8 cellular contexts compared by ENCODE assay signal in genomic region chr16:30090607-30091332, GRCh38. TPM values are rescaled to one million over a fixed set of nuclear protein-coding genes. Genes with fewer than 3 reads are reported as not detected.
A peak's percentile ranks its signal among the peaks of the same experiment; 100 is the strongest.
DNase-seq lines count a peak whose midpoint lies in the region; TF ChIP-seq lines count a peak whose summit lies in the region.

No MANE protein-coding gene starts in this region.

- peaks cover 7% of the 10 kb centered on the region; the same call in 1 of the 2 replicates for H3F3A ChIP-seq in Loucy (ENCODE audit: low read depth)

- peaks cover 27% of the 10 kb centered on the region for H3K36me3 ChIP-seq in BLaER1
- peaks cover under 1% of the 10 kb centered on the region; the same call in 1 of the 2 replicates for H3K36me3 ChIP-seq in Loucy (ENCODE audit: insufficient read depth, low read length)
- peaks cover 7% of the 10 kb centered on the region for H3K36me3 ChIP-seq in ectodermal cell (ENCODE audit: control insufficient read depth, insufficient read depth, low read length)
- H3K36me3 ChIP-seq in neuron (ENCODE audit: insufficient read depth, low read length): peaks cover 7% of the 10 kb centered on the region
- peaks cover 7% of the 10 kb centered on the region; the same call in 1 of the 2 replicates for H3K36me3 ChIP-seq in MG63

- H3K4me3 ChIP-seq in BLaER1 (peak overlapping the region; percentile 70), Loucy (ENCODE audit: low read length, poor library complexity, severe bottlenecking) (peak overlapping the region; percentile 82), ectodermal cell (ENCODE audit: insufficient read depth, low read depth, low read length) (peak overlapping the region; percentile 43), neuron (ENCODE audit: low read length) (no peak overlapping the region), MG63 (no peak overlapping the region)

- H3K4me2 ChIP-seq in BLaER1: peak overlapping the region; percentile 96
- H3K4me2 ChIP-seq in Loucy (ENCODE audit: low read depth, low read length, poor library complexity, severe bottlenecking): peak overlapping the region; percentile 91

- peaks cover 76% of the 10 kb centered on the region for H3K4me1 ChIP-seq in BLaER1
- peaks cover 22% of the 10 kb centered on the region for H3K4me1 ChIP-seq in Loucy (ENCODE audit: insufficient read depth, low read length, poor library complexity, severe bottlenecking)
- H3K4me1 ChIP-seq in ectodermal cell (ENCODE audit: control insufficient read depth, insufficient read depth, low read length): peaks cover 15% of the 10 kb centered on the region
- H3K4me1 ChIP-seq in neuron (ENCODE audit: insufficient read depth, low read length): peaks cover 17% of the 10 kb centered on the region

- no peak for TF ChIP-seq CTCF in Loucy (conservative IDR thresholded peaks at IDR 0.05; ENCODE audit: low read length)

- H3K27me3 ChIP-seq in BLaER1 (no peaks in the 10 kb centered on the region), Loucy (ENCODE audit: insufficient read depth, low read length, poor library complexity, severe bottlenecking) (no peaks in the 10 kb centered on the region), ectodermal cell (ENCODE audit: control insufficient read depth, insufficient read depth, low read length, poor library complexity, severe bottlenecking) (no peaks in the 10 kb centered on the region), neuron (ENCODE audit: insufficient read depth, low read length) (no peaks in the 10 kb centered on the region), MG63 (no peaks in the 10 kb centered on the region)

- no peaks in the 10 kb centered on the region for H3K79me2 ChIP-seq in Loucy (ENCODE audit: insufficient read depth, low read length)

- H3K9me3 ChIP-seq in BLaER1 (no peaks in the 10 kb centered on the region), Loucy (ENCODE audit: insufficient read depth, low read depth, low read length) (no peaks in the 10 kb centered on the region), ectodermal cell (ENCODE audit: control insufficient read depth, low read length) (no peaks in the 10 kb centered on the region), neuron (ENCODE audit: low read length) (no peaks in the 10 kb centered on the region), MG63 (no peaks in the 10 kb centered on the region)

- DNase-seq in MG63 (no peak), HPDE6-E6E7 (ENCODE audit: extremely low spot score) (no peak), OCI-M2 (lab: John Stamatoyannopoulos, UW; ENCODE audit: unreplicated experiment) (no peak), NK-92 (lab: John Stamatoyannopoulos, UW; ENCODE audit: unreplicated experiment) (no peak)

- H3K9ac ChIP-seq in BLaER1 (peak overlapping the region; percentile 81), Loucy (ENCODE audit: low read depth, low read length, poor library complexity, severe bottlenecking) (peak overlapping the region; percentile 66)

- H3K27ac ChIP-seq in BLaER1: peak overlapping the region; percentile 84
- H3K27ac ChIP-seq in ectodermal cell (ENCODE audit: insufficient read depth, low read depth, low read length, poor library complexity, severe bottlenecking): no peak overlapping the region

- no peak overlapping the region for H2AFZ ChIP-seq in Loucy (ENCODE audit: low read length)
- peak overlapping the region; percentile 40 for H2AFZ ChIP-seq in neuron (ENCODE audit: low read depth, low read length)

- peaks cover 9% of the 10 kb centered on the region for H4K20me1 ChIP-seq in BLaER1
- no peaks in the 10 kb centered on the region for H4K20me1 ChIP-seq in Loucy (ENCODE audit: insufficient read depth, low read length, poor library complexity, severe bottlenecking)

- no peaks in the 10 kb centered on the region for H3K9me2 ChIP-seq in Loucy (replicated peaks; ENCODE audit: low read depth, low read length)

- 81 to 87% methylated on average over 26 of the region's 26 CpGs for WGBS in ectodermal cell, 2 experiments

RNA-seq across cellular contexts. Expression of gene TBX6, which starts 1.0 kb away (rescaled TPM):
- polyA plus RNA-seq in ectodermal cell (2013, experiment 1 of 4): 3.0 TPM
- polyA plus RNA-seq in ectodermal cell (2013, experiment 2 of 4): 3.0 TPM
- 4.1 TPM for polyA plus RNA-seq in ectodermal cell (2013, experiment 3 of 4)
- polyA plus RNA-seq in ectodermal cell (2013, experiment 4 of 4): 3.5 TPM
- 0.30 TPM in 1 of 2 replicates, not detected in the other for total RNA-seq in MG63 (2014; rRNA removed; shearing (Covaris generic); ENCODE audit: low replicate concordance)

RNA-seq across cellular contexts. Expression of gene YPEL3, which starts 5.2 kb away (rescaled TPM):
- polyA plus RNA-seq in ectodermal cell (2013, experiment 1 of 4): 23.2 TPM
- 21.3 TPM for polyA plus RNA-seq in ectodermal cell (2013, experiment 2 of 4)
- polyA plus RNA-seq in ectodermal cell (2013, experiment 3 of 4): 31.1 TPM
- polyA plus RNA-seq in ectodermal cell (2013, experiment 4 of 4): 32.3 TPM
- total RNA-seq in MG63 (2014; rRNA removed; shearing (Covaris generic); ENCODE audit: low replicate concordance): 1.5 and 13.1 TPM in 2 replicates

RNA-seq across cellular contexts. Expression of gene PPP4C, which starts 15.0 kb away (rescaled TPM):
- 181 TPM for polyA plus RNA-seq in ectodermal cell (2013, experiment 1 of 4)
- 173 TPM for polyA plus RNA-seq in ectodermal cell (2013, experiment 2 of 4)
- 148 TPM for polyA plus RNA-seq in ectodermal cell (2013, experiment 3 of 4)
- 151 TPM for polyA plus RNA-seq in ectodermal cell (2013, experiment 4 of 4)
- 127 and 193 TPM in 2 replicates for total RNA-seq in MG63 (2014; rRNA removed; shearing (Covaris generic); ENCODE audit: low replicate concordance)

RNA-seq across cellular contexts. Expression of gene GDPD3, which starts 22.6 kb away (rescaled TPM):
- polyA plus RNA-seq in ectodermal cell (2013, experiment 1 of 4): 3.9 TPM
- 3.8 TPM for polyA plus RNA-seq in ectodermal cell (2013, experiment 2 of 4)
- 4.5 TPM for polyA plus RNA-seq in ectodermal cell (2013, experiment 3 of 4)
- polyA plus RNA-seq in ectodermal cell (2013, experiment 4 of 4): 5.7 TPM
- total RNA-seq in MG63 (2014; rRNA removed; shearing (Covaris generic); ENCODE audit: low replicate concordance): 0.43 TPM in 1 of 2 replicates, not detected in the other

RNA-seq across cellular contexts. Expression of gene ALDOA, which starts 25.2 kb away (rescaled TPM):
- 636 TPM for polyA plus RNA-seq in ectodermal cell (2013, experiment 1 of 4)
- 520 TPM for polyA plus RNA-seq in ectodermal cell (2013, experiment 2 of 4)
- 486 TPM for polyA plus RNA-seq in ectodermal cell (2013, experiment 3 of 4)
- polyA plus RNA-seq in ectodermal cell (2013, experiment 4 of 4): 466 TPM
- total RNA-seq in MG63 (2014; rRNA removed; shearing (Covaris generic); ENCODE audit: low replicate concordance): 911 and 1,101 TPM in 2 replicates

Comparison
In these comparisons a context has a peak if more than half of its experiments do, and no peak if none do; other contexts are left out.
1. H3K4me3 ChIP-seq: peak in BLaER1 (single experiment), Loucy (single experiment) and ectodermal cell (single experiment); none in neuron (single experiment) and MG63 (single experiment).